7 cellular contexts compared by ENCODE assay signal in genomic region chr17:67246398-67246647, GRCh38. TPM values are rescaled to one million over a fixed set of nuclear protein-coding genes. Genes with fewer than 3 reads are reported as not detected.
DNase-seq lines count a peak whose midpoint lies in the region; ATAC-seq, FAIRE-seq and TF ChIP-seq lines count a peak whose summit lies in the region.

No MANE protein-coding gene starts in this region.

- peak overlapping the region; percentile 82 for H3K4me3 Mint-ChIP-seq in glutamatergic neuron (ENCODE audit: unreplicated experiment)

- no peaks in the 10 kb centered on the region for H3K36me3 Mint-ChIP-seq in glutamatergic neuron (ENCODE audit: unreplicated experiment)

- H3K36me3 ChIP-seq in HEK293 (ENCODE audit: control insufficient read depth in 2 of 2, insufficient read depth in 1 of 2, low read length in 2 of 2), result peaks cover 3 to 6% of the 10 kb centered on the region in 2 experiments; a peak in 2 of 3 replicates
- H3K36me3 ChIP-seq in small intestine (ENCODE audit: control insufficient read depth in 2 of 2, insufficient read depth in 2 of 2, low read length in 2 of 2), result no peaks in the 10 kb centered on the region

- DNase-seq in glutamatergic neuron, result no peak
- DNase-seq in small intestine, result no peak
- DNase-seq in erythroblast (lab: John Stamatoyannopoulos, UW), result no peak

- no peaks in the 10 kb centered on the region for H3K9me3 ChIP-seq in HEK293 (ENCODE audit: control insufficient read depth, insufficient read depth, low read depth, low read length)
- no peaks in the 10 kb centered on the region for H3K9me3 ChIP-seq in small intestine (ENCODE audit: control insufficient read depth, low read depth)

- H3K27me3 ChIP-seq in small intestine (ENCODE audit: control insufficient read depth in 2 of 2, insufficient read depth in 2 of 2, low read length in 2 of 2), result no peaks in the 10 kb centered on the region

- H3K4me1 ChIP-seq in HEK293 (ENCODE audit: control insufficient read depth, insufficient read depth, low read length) (peaks cover 8% of the 10 kb centered on the region), small intestine (ENCODE audit: control insufficient read depth in 2 of 2, insufficient read depth in 1 of 2, low read depth in 1 of 2, low read length in 1 of 2) (peaks cover 4% of the 10 kb centered on the region in 2 donors)

- H3K27ac Mint-ChIP-seq in glutamatergic neuron (ENCODE audit: unreplicated experiment), result no peak overlapping the region

- TF ChIP-seq CTCF in HEK293 (tag by site-specific recombination; IDR thresholded peaks at IDR 0.05) (no peak), WI38 (IDR thresholded peaks at IDR 0.05; ENCODE audit: low read depth, low read length) (no peak), glutamatergic neuron (IDR thresholded peaks at IDR 0.05; ENCODE audit: partially characterized antibody, unreplicated experiment) (no peak)

- H3K27ac ChIP-seq in HEK293 (ENCODE audit: extremely low read depth, low read depth, low read length) (peak overlapping the region; percentile 96; the same call in 1 of the 2 replicates), small intestine (ENCODE audit: low read depth in 1 of 2, low read length in 1 of 2) (peak overlapping the region; percentile 88 to 97)

- FAIRE-seq in small intestine (lab: Jason Lieb, UNC), result no peak

- 4 to 33% (median 14%) methylated on average over 8 of the region's 8 CpGs for WGBS in small intestine, 3 donors

- H3K4me1 Mint-ChIP-seq in glutamatergic neuron (ENCODE audit: low read depth, unreplicated experiment), result peaks cover 5% of the 10 kb centered on the region

- H3K27me3 Mint-ChIP-seq in glutamatergic neuron (ENCODE audit: unreplicated experiment), result peaks cover 3% of the 10 kb centered on the region

- H3K4me3 ChIP-seq in HEK293 (ENCODE audit: low read depth, low read length) (peak overlapping the region; percentile 93), WI38 (ENCODE audit: low read depth, low read length) (peak overlapping the region; percentile 88), small intestine (ENCODE audit: low read depth in 1 of 2, low read length in 2 of 2) (peak overlapping the region; percentile 68 to 81)

- CTCF ChIA-PET in HEK293 (lab: Yijun Ruan, JAX), result no interaction called here

- no peak for TF ChIP-seq POLR2A in erythroblast (IDR thresholded peaks at IDR 0.05; ENCODE audit: low read length)

- no peak for ATAC-seq in GM21529 (IDR thresholded peaks at IDR 0.05; ENCODE audit: unreplicated experiment)
- no peak for ATAC-seq in activated CD4-positive, CD25-positive, alpha-beta regulatory T cell treated with anti-CD3 and anti-CD28 coated beads, Interleukin-2, amount 50 U/mL, for 24 hours

- POLR2A ChIA-PET in HEK293 (lab: Yijun Ruan, JAX), result no interaction called here

- peaks cover under 1% of the 10 kb centered on the region for H3K9me3 Mint-ChIP-seq in glutamatergic neuron (ENCODE audit: unreplicated experiment)

TF ChIP-seq in HEK293, 187 proteins besides CTCF, POLR2A, EP300 and RAD21:
- TF ChIP-seq ZNF558 (tag by site-specific recombination; IDR thresholded peaks at IDR 0.05) (no peak), ZFP37 (tag by site-specific recombination; IDR thresholded peaks at IDR 0.05) (0 out of 2 replicates have a peak, but pooled peaks have one; percentile 39), ZNF335 (tag by site-specific recombination; conservative IDR thresholded peaks at IDR 0.05) (peak; percentile 94), HOXC10 (CRISPR knock-in tag; IDR thresholded peaks at IDR 0.05) (no peak), ZNF830 (tag by site-specific recombination; IDR thresholded peaks at IDR 0.05; ENCODE audit: low read depth) (no peak), ZBTB21 (tag by site-specific recombination; IDR thresholded peaks at IDR 0.05) (0 out of 2 replicates have a peak, but pooled peaks have one; percentile 8)
- TF ChIP-seq, protein P1, sequence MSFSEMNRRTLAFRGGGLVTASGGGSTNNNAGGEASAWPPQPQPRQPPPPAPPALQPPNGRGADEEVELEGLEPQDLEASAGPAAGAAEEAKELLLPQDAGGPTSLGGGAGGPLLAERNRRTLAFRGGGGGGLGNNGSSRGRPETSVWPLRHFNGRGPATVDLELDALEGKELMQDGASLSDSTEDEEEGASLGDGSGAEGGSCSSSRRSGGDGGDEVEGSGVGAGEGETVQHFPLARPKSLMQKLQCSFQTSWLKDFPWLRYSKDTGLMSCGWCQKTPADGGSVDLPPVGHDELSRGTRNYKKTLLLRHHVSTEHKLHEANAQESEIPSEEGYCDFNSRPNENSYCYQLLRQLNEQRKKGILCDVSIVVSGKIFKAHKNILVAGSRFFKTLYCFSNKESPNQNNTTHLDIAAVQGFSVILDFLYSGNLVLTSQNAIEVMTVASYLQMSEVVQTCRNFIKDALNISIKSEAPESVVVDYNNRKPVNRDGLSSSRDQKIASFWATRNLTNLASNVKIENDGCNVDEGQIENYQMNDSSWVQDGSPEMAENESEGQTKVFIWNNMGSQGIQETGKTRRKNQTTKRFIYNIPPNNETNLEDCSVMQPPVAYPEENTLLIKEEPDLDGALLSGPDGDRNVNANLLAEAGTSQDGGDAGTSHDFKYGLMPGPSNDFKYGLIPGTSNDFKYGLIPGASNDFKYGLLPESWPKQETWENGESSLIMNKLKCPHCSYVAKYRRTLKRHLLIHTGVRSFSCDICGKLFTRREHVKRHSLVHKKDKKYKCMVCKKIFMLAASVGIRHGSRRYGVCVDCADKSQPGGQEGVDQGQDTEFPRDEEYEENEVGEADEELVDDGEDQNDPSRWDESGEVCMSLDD (tag by site-specific recombination; IDR thresholded peaks at IDR 0.05), result no peak
- TF ChIP-seq, protein P2, sequence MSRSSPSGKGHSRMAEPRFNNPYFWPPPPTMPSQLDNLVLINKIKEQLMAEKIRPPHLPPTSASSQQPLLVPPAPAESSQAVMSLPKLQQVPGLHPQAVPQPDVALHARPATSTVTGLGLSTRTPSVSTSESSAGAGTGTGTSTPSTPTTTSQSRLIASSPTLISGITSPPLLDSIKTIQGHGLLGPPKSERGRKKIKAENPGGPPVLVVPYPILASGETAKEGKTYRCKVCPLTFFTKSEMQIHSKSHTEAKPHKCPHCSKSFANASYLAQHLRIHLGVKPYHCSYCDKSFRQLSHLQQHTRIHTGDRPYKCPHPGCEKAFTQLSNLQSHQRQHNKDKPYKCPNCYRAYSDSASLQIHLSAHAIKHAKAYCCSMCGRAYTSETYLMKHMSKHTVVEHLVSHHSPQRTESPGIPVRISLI (tag by site-specific recombination; IDR thresholded peaks at IDR 0.05), result 0 out of 2 replicates have a peak, but pooled peaks have one; percentile 24
TF ChIP-seq in HEK293: peak in this region for 4.

RNA-seq across cellular contexts. Expression of gene HELZ, which starts 1.3 kb away (rescaled TPM):
- total RNA-seq in glutamatergic neuron (ENCODE audit: unreplicated experiment), result 47.4 TPM
- 1 to 10 TPM; 2.7 to 4.3 (median 2.9) TPM for polyA plus RNA-seq in small intestine
